Comparison of ENCODE assay signal across 20 cellular contexts in the genomic region with DNA sequence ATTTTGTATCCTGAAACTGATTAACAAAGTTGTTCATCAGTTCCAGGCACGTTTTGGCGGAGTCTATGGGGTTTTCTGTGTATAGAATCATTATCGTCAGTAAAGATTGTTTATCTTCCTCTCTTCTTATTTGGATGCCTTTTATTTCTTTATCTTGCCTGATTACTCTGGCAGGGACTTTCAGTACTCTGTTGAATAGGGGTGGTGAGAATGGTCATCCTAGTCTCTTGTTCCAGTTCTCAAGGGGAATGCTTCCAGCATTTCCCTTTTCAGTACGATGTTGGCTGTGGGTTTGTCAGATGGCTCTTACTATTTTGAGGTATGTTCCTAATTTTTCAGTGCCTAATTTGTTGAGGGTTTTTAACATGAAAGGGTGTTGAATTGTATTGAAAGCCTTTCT.
"Had no signal": no experiment of that assay in that cellular context is flagged by ENCODE, and none has a peak within 500 bp of the region (broad histone marks: within the 10 kb centered on the region; RNA-seq: fewer than 3 reads in every experiment).

No MANE protein-coding gene starts in this region.

- H3K4me1 ChIP-seq: right lobe of liver, testis, upper lobe of right lung had no signal

- H3K27me3 ChIP-seq: right lobe of liver, testis, upper lobe of right lung had no signal

- H3K27ac Mint-ChIP-seq: brain, progenitor cell of endocrine pancreas had no signal

- H3K4me3 ChIP-seq: coronary artery, right lobe of liver, testis, upper lobe of right lung had no signal

- H3K4me3 Mint-ChIP-seq: activated CD4-positive, alpha-beta T cell treated with anti-CD3 and anti-CD28 coated beads for 36 hours; activated naive CD8-positive, alpha-beta T cell treated with anti-CD3 and anti-CD28 coated beads, Interleukin-2, amount 50 U/mL, for 24 hours; activated T-cell treated with anti-CD3 and anti-CD28 coated beads, Interleukin-2, amount 50 U/mL, for 72 hours; brain; neural crest cell had no signal

- H3K27ac ChIP-seq: coronary artery, right lobe of liver, upper lobe of right lung, WERI-Rb-1 had no signal

- ATAC-seq: activated CD4-positive, alpha-beta T cell treated with anti-CD3 and anti-CD28 coated beads for 36 hours; activated naive CD8-positive, alpha-beta T cell treated with anti-CD3 and anti-CD28 coated beads, Interleukin-2, amount 50 U/mL, for 24 hours; activated T-cell treated with anti-CD3 and anti-CD28 coated beads, Interleukin-2, amount 50 U/mL, for 72 hours; right lobe of liver; upper lobe of right lung had no signal

- H3K27me3 Mint-ChIP-seq: activated CD4-positive, alpha-beta T cell treated with anti-CD3 and anti-CD28 coated beads for 36 hours; activated naive CD8-positive, alpha-beta T cell treated with anti-CD3 and anti-CD28 coated beads, Interleukin-2, amount 50 U/mL, for 24 hours; progenitor cell of endocrine pancreas had no signal

- H3K4me1 Mint-ChIP-seq: neural crest cell had no signal

- H3K9me3 Mint-ChIP-seq: activated naive CD8-positive, alpha-beta T cell treated with anti-CD3 and anti-CD28 coated beads, Interleukin-2, amount 50 U/mL, for 24 hours had no signal

- DNase-seq: activated CD4-positive, alpha-beta T cell treated with anti-CD3 and anti-CD28 coated beads for 36 hours; activated CD8-positive, alpha-beta memory T cell treated with anti-CD3 and anti-CD28 coated beads, Interleukin-2, amount 50 U/mL, for 4 hours; activated gamma-delta T cell; activated naive CD8-positive, alpha-beta T cell treated with anti-CD3 and anti-CD28 coated beads, Interleukin-2, amount 50 U/mL, for 24 hours; activated T-cell treated with anti-CD3 and anti-CD28 coated beads, Interleukin-2, amount 50 U/mL, for 72 hours; anterior cingulate cortex; central memory CD4-positive, alpha-beta T cell; midbrain; right lobe of liver; small intestine; stimulated activated CD4-positive, alpha-beta T cell treated with anti-CD3 and anti-CD28 coated beads, Interleukin-15, amount 100 ng/mL, for 24 hours; stimulated activated CD4-positive, alpha-beta T cell treated with anti-CD3 and anti-CD28 coated beads, Interleukin-4, amount 100 ng/mL, for 1 hour; T-helper 2 cell; testis; upper lobe of right lung; WERI-Rb-1 had no signal
